ENCODE assay signal across 14 cellular contexts in the genomic region with DNA sequence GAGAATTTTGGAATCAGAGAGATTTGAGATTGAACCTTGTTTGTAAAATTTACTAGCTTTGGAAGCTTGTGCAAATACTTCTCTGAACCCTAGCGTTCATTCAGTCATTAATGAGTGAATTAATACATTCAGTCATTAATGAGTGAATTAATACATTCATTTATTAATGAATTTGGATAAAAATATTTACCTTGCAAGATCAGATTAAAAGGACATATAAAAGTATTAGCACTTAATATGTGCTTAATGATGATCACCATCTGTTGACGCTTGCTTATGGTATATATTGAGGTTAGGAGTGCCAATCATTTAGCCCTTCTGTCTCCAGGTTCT. TPM values are rescaled to one million over a fixed set of nuclear protein-coding genes. Genes with fewer than 3 reads are reported as not detected.
DNase-seq lines count a peak whose midpoint lies in the region; ATAC-seq and TF ChIP-seq lines count a peak whose summit lies in the region.
"Had no signal": no experiment of that assay in that cellular context is flagged by ENCODE, and none has a peak within 500 bp of the region (broad histone marks: within the 10 kb centered on the region; RNA-seq: fewer than 3 reads in every experiment).

No MANE protein-coding gene starts in this region.

- in situ Hi-C loops in transverse colon (cut with MboI; ENCODE audit: low pct_ligation_motif_present in 1 of 4, low pct_unique_long_range_greater_than_20kb in 1 of 4, low sequenced_read_pairs in 3 of 4) = loop anchor here in 2 of 4 donors (10.0 kb wide), 1 partner anchor 101 kb away; no protein-coding TSS in a partner anchor

- TF ChIP-seq POLR2A in transverse colon (IDR thresholded peaks at IDR 0.05) = no peak

- peaks cover 28% of the 10 kb centered on the region for H3K36me3 Mint-ChIP-seq in activated naive CD4-positive, alpha-beta T cell treated with anti-CD3 and anti-CD28 coated beads, Interleukin-2, amount 10 ng/mL, durations not matched to agents 7 days and 5 days
- H3K36me3 Mint-ChIP-seq in activated naive CD4-positive, alpha-beta T cell treated with anti-CD3 and anti-CD28 coated beads for 36 hours (ENCODE audit: low read depth) = peaks cover 1% of the 10 kb centered on the region
- peaks cover 20% of the 10 kb centered on the region for H3K36me3 Mint-ChIP-seq in T-cell
- H3K36me3 Mint-ChIP-seq in memory B cell = peaks cover 17% of the 10 kb centered on the region
- H3K36me3 Mint-ChIP-seq: immature natural killer cell had no signal

- no peaks in the 10 kb centered on the region for H3K36me3 ChIP-seq in transverse colon
- H3K36me3 ChIP-seq: upper lobe of left lung had no signal

- no peak for TF ChIP-seq CTCF in transverse colon (IDR thresholded peaks at IDR 0.05)

- DNase-seq in activated naive CD4-positive, alpha-beta T cell treated with anti-CD3 and anti-CD28 coated beads, Interleukin-2, amount 10 ng/mL, durations not matched to agents 7 days and 5 days = no peak
- no peak for DNase-seq in activated naive CD4-positive, alpha-beta T cell treated with anti-CD3 and anti-CD28 coated beads for 36 hours
- DNase-seq in T-cell = no peak
- DNase-seq in memory B cell (ENCODE audit: low spot score in 2 of 2) = no peak
- no peak for DNase-seq in transverse colon
- DNase-seq in NCI-H187 treated with DMSO at 0.1 percent for 48 hours (lab: John Stamatoyannopoulos, UW) = no peak
- no peak for DNase-seq in NCI-H2081 treated with DMSO at 0.1 percent for 48 hours (lab: John Stamatoyannopoulos, UW)
- DNase-seq in globus pallidus (ENCODE audit: low spot score) = no peak
- DNase-seq: activated effector memory CD4-positive, alpha-beta T cell treated with anti-CD3 and anti-CD28 coated beads, Interleukin-2, amount 50 U/mL, for 16 hours; NCI-H510A had no signal

- no peaks in the 10 kb centered on the region for H3K9me3 Mint-ChIP-seq in activated naive CD4-positive, alpha-beta T cell treated with anti-CD3 and anti-CD28 coated beads, Interleukin-2, amount 10 ng/mL, durations not matched to agents 7 days and 5 days
- no peaks in the 10 kb centered on the region for H3K9me3 Mint-ChIP-seq in activated naive CD4-positive, alpha-beta T cell treated with anti-CD3 and anti-CD28 coated beads for 36 hours
- H3K9me3 Mint-ChIP-seq in T-cell = no peaks in the 10 kb centered on the region
- no peaks in the 10 kb centered on the region for H3K9me3 Mint-ChIP-seq in memory B cell
- H3K9me3 Mint-ChIP-seq: immature natural killer cell had no signal

- H3K4me3 Mint-ChIP-seq in activated naive CD4-positive, alpha-beta T cell treated with anti-CD3 and anti-CD28 coated beads, Interleukin-2, amount 10 ng/mL, durations not matched to agents 7 days and 5 days = no peak overlapping the region
- H3K4me3 Mint-ChIP-seq in activated naive CD4-positive, alpha-beta T cell treated with anti-CD3 and anti-CD28 coated beads for 36 hours = no peak overlapping the region
- H3K4me3 Mint-ChIP-seq in T-cell = peak overlapping the region in 1 of 3 donors; percentile 41
- H3K4me3 Mint-ChIP-seq in memory B cell = no peak overlapping the region
- H3K4me3 Mint-ChIP-seq: immature natural killer cell; stimulated activated memory B cell treated with anti-CD40 and anti-IgM and Interleukin-4, amounts not matched to agents 10 μg/mL and 1 μg/mL and 100 μg/mL, for 72 hours had no signal

- H3K27me3 ChIP-seq in transverse colon = no peaks in the 10 kb centered on the region
- H3K27me3 ChIP-seq: upper lobe of left lung had no signal

- peak overlapping the region; percentile 69 for H3K27ac Mint-ChIP-seq in activated naive CD4-positive, alpha-beta T cell treated with anti-CD3 and anti-CD28 coated beads, Interleukin-2, amount 10 ng/mL, durations not matched to agents 7 days and 5 days
- no peak overlapping the region for H3K27ac Mint-ChIP-seq in activated naive CD4-positive, alpha-beta T cell treated with anti-CD3 and anti-CD28 coated beads for 36 hours
- peak overlapping the region; percentile 8 to 65 for H3K27ac Mint-ChIP-seq in T-cell
- H3K27ac Mint-ChIP-seq in memory B cell = peak overlapping the region; percentile 76

- ATAC-seq in T-cell (replicated peaks in 1 of 4) = no peak
- ATAC-seq in memory B cell (ENCODE audit: low read depth) = no peak

- intact Hi-C loops in activated naive CD4-positive, alpha-beta T cell treated with anti-CD3 and anti-CD28 coated beads for 36 hours (cut with micrococcal nuclease) = loop anchor here (1.0 to 2.0 kb wide), 8 partner anchors 43 to 355 kb away; a partner anchor contains a TSS
- intact Hi-C loops in transverse colon (cut with DNase I; ENCODE audit: low total_unique reads) = no loop called here

- CTCF ChIA-PET in activated naive CD4-positive, alpha-beta T cell treated with anti-CD3 and anti-CD28 coated beads, Interleukin-2, amount 10 ng/mL, durations not matched to agents 7 days and 5 days (lab: Charles Lee) = interaction anchor here (0.7 to 9.1 kb wide), 22 partner anchors 8 to 132 kb away, joined by 3 to 145 read pairs (median 4); no protein-coding TSS in a partner anchor
- CTCF ChIA-PET in activated naive CD4-positive, alpha-beta T cell treated with anti-CD3 and anti-CD28 coated beads for 36 hours (lab: Charles Lee) = interaction anchor here (0.6 to 4.3 kb wide), 21 partner anchors 10 to 166 kb away, joined by 3 to 75 read pairs (median 4); no protein-coding TSS in a partner anchor
- CTCF ChIA-PET in T-cell (lab: Charles Lee) = interaction anchor here (0.6 to 3.1 kb wide), 20 partner anchors 13 to 326 kb away, joined by 3 to 32 read pairs (median 4); no protein-coding TSS in a partner anchor

- no peaks in the 10 kb centered on the region for H3K27me3 Mint-ChIP-seq in activated naive CD4-positive, alpha-beta T cell treated with anti-CD3 and anti-CD28 coated beads, Interleukin-2, amount 10 ng/mL, durations not matched to agents 7 days and 5 days
- H3K27me3 Mint-ChIP-seq in activated naive CD4-positive, alpha-beta T cell treated with anti-CD3 and anti-CD28 coated beads for 36 hours (ENCODE audit: low read depth) = no peaks in the 10 kb centered on the region
- H3K27me3 Mint-ChIP-seq in T-cell (no peaks in the 10 kb centered on the region), memory B cell (no peaks in the 10 kb centered on the region)
- H3K27me3 Mint-ChIP-seq: stimulated activated memory B cell treated with anti-CD40 and anti-IgM and Interleukin-4, amounts not matched to agents 10 μg/mL and 1 μg/mL and 100 μg/mL, for 72 hours had no signal

- H3K4me3 ChIP-seq in transverse colon = no peak overlapping the region
- H3K4me3 ChIP-seq: coronary artery, upper lobe of left lung had no signal

- H3K9me3 ChIP-seq in transverse colon = no peaks in the 10 kb centered on the region
- H3K9me3 ChIP-seq: upper lobe of left lung had no signal

- H3K4me1 ChIP-seq in transverse colon = peaks cover 19 to 85% (median 47%) of the 10 kb centered on the region in 4 donors

- H3K4me1 Mint-ChIP-seq in activated naive CD4-positive, alpha-beta T cell treated with anti-CD3 and anti-CD28 coated beads, Interleukin-2, amount 10 ng/mL, durations not matched to agents 7 days and 5 days = peaks cover 68% of the 10 kb centered on the region
- H3K4me1 Mint-ChIP-seq in activated naive CD4-positive, alpha-beta T cell treated with anti-CD3 and anti-CD28 coated beads for 36 hours (ENCODE audit: low read depth) = peaks cover 75% of the 10 kb centered on the region
- H3K4me1 Mint-ChIP-seq in T-cell (peaks cover 85 to 88% (median 86%) of the 10 kb centered on the region in 3 donors), memory B cell (peaks cover 49% of the 10 kb centered on the region)

- 76 to 78% methylated on average over 2 of the region's 2 CpGs for WGBS in transverse colon (ENCODE audit: low coverage in 1 of 2), 2 donors

- H3K27ac ChIP-seq in transverse colon = peak overlapping the region; percentile 41 to 60 (median 48)
- H3K27ac ChIP-seq: coronary artery had no signal

- TF ChIP-seq EP300 in transverse colon (IDR thresholded peaks at IDR 0.05; ENCODE audit: low read depth) = no peak

- POLR2A ChIA-PET in T-cell (lab: Charles Lee) = interaction anchor here in 1 of 2 donors (0.5 kb wide), 1 partner anchor 178 kb away, joined by 7 read pairs; no protein-coding TSS in a partner anchor

RNA-seq across cellular contexts. Expression of a gene that starts 26.9 kb away (rescaled TPM):
- 10 to 100 TPM; 65.8 to 65.9 TPM for total RNA-seq in activated naive CD4-positive, alpha-beta T cell treated with anti-CD3 and anti-CD28 coated beads for 36 hours
- total RNA-seq in T-cell (100 to 1,000 TPM; 101 to 223 (median 123) TPM), transverse colon (10 to 100 TPM; 49.7 to 91.5 (median 67.5) TPM)
